ENCODE assay signal across 8 cellular contexts in genomic region chr9:132114102-132114707, GRCh38. TPM values are rescaled to one million over a fixed set of nuclear protein-coding genes. Genes with fewer than 3 reads are reported as not detected.
A peak's percentile ranks its signal among the peaks of the same experiment; 100 is the strongest.
DNase-seq lines count a peak whose midpoint lies in the region; ATAC-seq and TF ChIP-seq lines count a peak whose summit lies in the region.

No MANE protein-coding gene starts in this region.

- H3K36me3 ChIP-seq in smooth muscle cell (ENCODE audit: low read depth): no peaks in the 10 kb centered on the region

- H3K9ac ChIP-seq in smooth muscle cell (ENCODE audit: low read depth): no peak overlapping the region

- no peak for TF ChIP-seq CTCF in smooth muscle cell (IDR thresholded peaks at IDR 0.05; ENCODE audit: borderline replicate concordance, insufficient read depth, poor library complexity, severe bottlenecking)

- no peaks in the 10 kb centered on the region for H3K9me3 Mint-ChIP-seq in activated naive CD8-positive, alpha-beta T cell treated with anti-CD3 and anti-CD28 coated beads, Interleukin-2, amount 10 ng/mL, durations not matched to agents 7 days and 5 days

- no peaks in the 10 kb centered on the region for H3K9me3 ChIP-seq in smooth muscle cell (replicated peaks; ENCODE audit: low read depth)

- DNase-seq in CD1c-positive myeloid dendritic cell (ENCODE audit: extremely low spot score): peak; percentile 40
- peak; percentile 36 for DNase-seq in NCI-H1048 (lab: John Stamatoyannopoulos, UW)
- DNase-seq in activated naive CD8-positive, alpha-beta T cell treated with anti-CD3 and anti-CD28 coated beads, Interleukin-2, amount 10 ng/mL, durations not matched to agents 7 days and 5 days: peak; percentile 80
- DNase-seq in hippocampal formation (lab: John Stamatoyannopoulos, UW): peak; percentile 14 to 41
- peak; percentile 29 for DNase-seq in smooth muscle cell (lab: John Stamatoyannopoulos, UW; ENCODE audit: unreplicated experiment)
- DNase-seq in NCI-H510A (lab: John Stamatoyannopoulos, UW): no peak
- DNase-seq in middle frontal gyrus (ENCODE audit: extremely low spot score, low spot score): no peak
- DNase-seq in NCI-H1930 (lab: John Stamatoyannopoulos, UW): no peak

- no peaks in the 10 kb centered on the region for H3F3A ChIP-seq in smooth muscle cell (ENCODE audit: low read depth)

- no peak overlapping the region for H3K4me3 ChIP-seq in smooth muscle cell

- no peaks in the 10 kb centered on the region for H3K4me1 ChIP-seq in smooth muscle cell (ENCODE audit: low read depth)

- no peak overlapping the region for H3K4me3 Mint-ChIP-seq in activated naive CD8-positive, alpha-beta T cell treated with anti-CD3 and anti-CD28 coated beads, Interleukin-2, amount 10 ng/mL, durations not matched to agents 7 days and 5 days

- no peak overlapping the region for H2AFZ ChIP-seq in smooth muscle cell (ENCODE audit: low read depth)

- H3K4me1 Mint-ChIP-seq in activated naive CD8-positive, alpha-beta T cell treated with anti-CD3 and anti-CD28 coated beads, Interleukin-2, amount 10 ng/mL, durations not matched to agents 7 days and 5 days: peaks cover 2% of the 10 kb centered on the region

- no peak overlapping the region for H3K4me2 ChIP-seq in smooth muscle cell

- no peaks in the 10 kb centered on the region for H3K79me2 ChIP-seq in smooth muscle cell (ENCODE audit: low read depth)

- H3K27ac ChIP-seq in smooth muscle cell (ENCODE audit: low read depth): no peak overlapping the region

- no peak overlapping the region for H3K27ac Mint-ChIP-seq in activated naive CD8-positive, alpha-beta T cell treated with anti-CD3 and anti-CD28 coated beads, Interleukin-2, amount 10 ng/mL, durations not matched to agents 7 days and 5 days

- POLR2A ChIA-PET in activated naive CD8-positive, alpha-beta T cell treated with anti-CD3 and anti-CD28 coated beads, Interleukin-2, amount 10 ng/mL, durations not matched to agents 7 days and 5 days (lab: Charles Lee): no interaction called here

- H3K36me3 Mint-ChIP-seq in activated naive CD8-positive, alpha-beta T cell treated with anti-CD3 and anti-CD28 coated beads, Interleukin-2, amount 10 ng/mL, durations not matched to agents 7 days and 5 days: no peaks in the 10 kb centered on the region

- peaks cover 26% of the 10 kb centered on the region for H3K27me3 Mint-ChIP-seq in activated naive CD8-positive, alpha-beta T cell treated with anti-CD3 and anti-CD28 coated beads, Interleukin-2, amount 10 ng/mL, durations not matched to agents 7 days and 5 days

- ATAC-seq in activated naive CD8-positive, alpha-beta T cell treated with anti-CD3 and anti-CD28 coated beads, Interleukin-2, amount 10 ng/mL, durations not matched to agents 7 days and 5 days (ENCODE audit: low read depth): peak; percentile 66

- WGBS in smooth muscle cell (ENCODE audit: low lambda C conversion rate): 31% methylated on average over 18 of the region's 18 CpGs

- no peaks in the 10 kb centered on the region for H4K20me1 ChIP-seq in smooth muscle cell (ENCODE audit: low read depth)

- H3K27me3 ChIP-seq in smooth muscle cell (ENCODE audit: low read depth): peaks cover 13% of the 10 kb centered on the region

RNA-seq across cellular contexts. Expression of gene MED27, which starts 34.5 kb away (rescaled TPM):
- total RNA-seq in activated naive CD8-positive, alpha-beta T cell treated with anti-CD3 and anti-CD28 coated beads, Interleukin-2, amount 10 ng/mL, durations not matched to agents 7 days and 5 days: 10 to 100 TPM; 18.5 to 19.7 TPM
- 22.1 and 24.0 TPM in 2 replicates for total RNA-seq in smooth muscle cell
- polyA plus RNA-seq in smooth muscle cell: 47.5 and 50.0 TPM in 2 replicates

RNA-seq across cellular contexts. Expression of gene NTNG2, which starts 47.7 kb away (rescaled TPM):
- total RNA-seq in activated naive CD8-positive, alpha-beta T cell treated with anti-CD3 and anti-CD28 coated beads, Interleukin-2, amount 10 ng/mL, durations not matched to agents 7 days and 5 days: 10 to 100 TPM; 10.9 to 15.6 TPM
- total RNA-seq in smooth muscle cell: 0.36 TPM in 1 of 2 replicates, not detected in the other
- polyA plus RNA-seq in smooth muscle cell: 0.58 and 1.0 TPM in 2 replicates

Comparison
In these comparisons a context has a peak if more than half of its experiments do, and no peak if none do; other contexts are left out.
1. DNase-seq: peak in CD1c-positive myeloid dendritic cell (single experiment), NCI-H1048 (single experiment), activated naive CD8-positive, alpha-beta T cell treated with anti-CD3 and anti-CD28 coated beads, Interleukin-2, amount 10 ng/mL, durations not matched to agents 7 days and 5 days (single experiment), hippocampal formation (2 of 2) and smooth muscle cell (single experiment); none in NCI-H510A (single experiment), middle frontal gyrus (single experiment) and NCI-H1930 (0 of 2).